8 cellular contexts compared by ENCODE assay signal in the genomic region with DNA sequence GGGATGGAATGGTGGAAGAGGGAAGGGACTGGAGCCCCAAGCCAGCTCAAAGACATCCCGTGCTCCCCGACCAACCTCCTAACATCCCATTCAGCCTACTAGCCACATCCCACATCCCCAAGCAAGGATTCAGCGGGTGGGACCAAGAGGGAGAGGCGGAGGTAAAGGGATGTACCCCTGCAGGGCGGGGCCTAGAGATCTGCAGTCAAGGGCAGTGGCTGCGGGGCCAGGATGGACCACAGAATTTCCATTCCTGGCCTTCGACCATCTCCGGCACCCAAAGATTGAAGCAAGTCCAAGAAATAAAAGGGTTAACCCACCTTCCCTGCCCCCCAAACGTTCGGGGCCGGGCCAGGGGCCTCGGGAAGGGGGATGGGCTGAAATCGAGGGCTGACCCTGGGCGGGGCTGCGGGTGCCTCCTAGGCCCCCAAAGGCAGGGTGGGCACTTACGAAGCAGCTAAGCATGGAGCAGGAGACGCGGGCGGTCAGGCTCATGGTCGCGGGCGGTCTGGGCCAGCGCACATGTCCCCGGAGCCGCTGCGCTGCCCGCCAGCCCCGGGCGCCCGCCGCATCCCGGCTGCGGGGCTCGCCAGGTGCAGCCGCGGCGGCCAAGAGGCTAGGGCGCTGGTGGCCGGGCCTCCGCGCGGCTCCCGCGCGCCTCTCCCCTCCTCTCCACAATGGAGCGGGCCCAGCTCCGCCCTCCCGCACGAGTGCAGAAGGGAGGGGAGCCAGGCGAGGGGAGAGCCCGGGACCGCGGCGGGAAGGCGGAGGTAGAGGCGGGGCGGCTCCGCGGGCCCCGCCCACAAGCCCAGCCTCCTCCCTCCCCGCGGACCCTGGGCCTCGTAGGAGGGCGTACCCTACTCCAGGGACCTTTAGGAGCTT. TPM values are rescaled to one million over a fixed set of nuclear protein-coding genes. Genes with fewer than 3 reads are reported as not detected.
DNase-seq lines count a peak whose midpoint lies in the region; ATAC-seq lines count a peak whose summit lies in the region.

A gene (minus strand): TSS at position 726 of the 882 bp plus-strand sequence. CDS start 231 bp downstream, at position 495.

- in situ Hi-C loops in endometrial microvascular endothelial cells (cut with HindIII; ENCODE audit: inconsistent ontology term, low pct_unique_long_range_greater_than_20kb, low sequenced_read_pairs) = no loop called here

- ATAC-seq in HG02981 (IDR thresholded peaks at IDR 0.05; ENCODE audit: unreplicated experiment) = no peak

- DNase-seq in DMS53 (lab: John Stamatoyannopoulos, UW) = peak; percentile 90
- peak; percentile 69 for DNase-seq in HT1080 (ENCODE audit: low read depth)
- DNase-seq in NOMO-1 treated with dmso at 0.1 percent for 144 hours (lab: John Stamatoyannopoulos, UW; ENCODE audit: unreplicated experiment) = peak; percentile 59
- peak; percentile 39 for DNase-seq in activated CD8-positive, alpha-beta memory T cell treated with anti-CD3 and anti-CD28 coated beads, Interleukin-2, amount 50 U/mL, for 24 hours (ENCODE audit: extremely low read depth)
- peak; percentile 92 for DNase-seq in mesenteric fat pad (ENCODE audit: low spot score)
- DNase-seq in stimulated activated CD8-positive, alpha-beta memory T cell treated with anti-CD3 and anti-CD28 coated beads, Interleukin-12 subunit alpha, Interleukin-12 subunit beta, amount 100 ng/mL, for 4 hours (ENCODE audit: low read depth) = peak; percentile 54

RNA-seq across cellular contexts. Expression of the gene that starts here (rescaled TPM):
- total RNA-seq in HT1080 (2014; rRNA removed; shearing (Covaris generic)) = 32.3 and 34.4 TPM in 2 replicates
- polyA plus RNA-seq in HT1080 (2015; cell fraction: cytosol; rRNA removed) = 17.1 and 20.7 TPM in 2 replicates
- polyA plus RNA-seq in HT1080 (2015; cell fraction: nucleus; rRNA removed) = 26.7 and 27.1 TPM in 2 replicates
- 36.2 TPM for total RNA-seq in endometrial microvascular endothelial cells (ENCODE audit: inconsistent ontology term)
- total RNA-seq in mesenteric fat pad = 38.1 TPM

Comparison
In these comparisons a context has a peak if more than half of its experiments do, and no peak if none do; other contexts are left out.
1. DNase-seq: peak in every context shown above with its lines; median percentile 92 in mesenteric fat pad; 90 in DMS53; 69 in HT1080; 59 in NOMO-1 treated with dmso at 0.1 percent for 144 hours; 54 in stimulated activated CD8-positive, alpha-beta memory T cell treated with anti-CD3 and anti-CD28 coated beads, Interleukin-12 subunit alpha, Interleukin-12 subunit beta, amount 100 ng/mL, for 4 hours; 39 in activated CD8-positive, alpha-beta memory T cell treated with anti-CD3 and anti-CD28 coated beads, Interleukin-2, amount 50 U/mL, for 24 hours.